In genomic region chr6:11538799-11539468, GRCh38 we compare ENCODE assay signal across 8 cellular contexts. TPM values are rescaled to one million over a fixed set of nuclear protein-coding genes. Genes with fewer than 3 reads are reported as not detected.
DNase-seq lines count a peak whose midpoint lies in the region; ATAC-seq and TF ChIP-seq lines count a peak whose summit lies in the region.

No MANE protein-coding gene starts in this region.

- H4K20me1 ChIP-seq in fibroblast of lung (ENCODE audit: control insufficient read depth, extremely low read depth, insufficient read depth, low read length) = no peaks in the 10 kb centered on the region

- H3K4me1 ChIP-seq in Panc1 (ENCODE audit: control insufficient read depth, insufficient read depth, low read length) = peaks cover 5% of the 10 kb centered on the region; the same call in 1 of the 2 replicates
- no peaks in the 10 kb centered on the region for H3K4me1 ChIP-seq in fibroblast of lung (ENCODE audit: control insufficient read depth, extremely low read depth, insufficient read depth, low read length)

- H3K27ac ChIP-seq in Panc1 (ENCODE audit: low read length) (no peak overlapping the region), fibroblast of lung (ENCODE audit: insufficient read depth, low read length) (no peak overlapping the region), skin epidermis (peak overlapping the region in 14 of 21 experiments; percentile 20 to 86 (median 66))

- H3K4me3 ChIP-seq in Panc1 (ENCODE audit: low read depth in 2 of 2, low read length in 2 of 2) (peak overlapping the region; percentile 62 to 64), fibroblast of lung (replicated peaks in 1 of 4; ENCODE audit: control extremely low read depth in 1 of 4, insufficient read depth in 1 of 4, low read depth in 3 of 4, low read length in 4 of 4) (peak overlapping the region; percentile 45 to 74 (median 61)), skin epidermis (peak overlapping the region; percentile 74 to 96 (median 89))

- peak; percentile 27 for DNase-seq in DMS53 treated with DMSO at 0.1 percent for 48 hours (lab: John Stamatoyannopoulos, UW; ENCODE audit: unreplicated experiment)
- DNase-seq in DMS53 (lab: John Stamatoyannopoulos, UW) = no peak
- no peak for DNase-seq in Panc1 (ENCODE audit: low read depth, low spot score)
- DNase-seq in fibroblast of lung (ENCODE audit: low read depth in 2 of 2) = no peak
- no peak for DNase-seq in GM20000 (ENCODE audit: low spot score)
- DNase-seq in NCI-H2196 (lab: John Stamatoyannopoulos, UW; ENCODE audit: unreplicated experiment) = no peak
- no peak for DNase-seq in RKO (ENCODE audit: low spot score)

- H3K27me3 ChIP-seq in Panc1 (ENCODE audit: control insufficient read depth, insufficient read depth, low read length) (peaks cover 35% of the 10 kb centered on the region), fibroblast of lung (ENCODE audit: control insufficient read depth, insufficient read depth, low read length) (no peaks in the 10 kb centered on the region)

- no peak for ATAC-seq in Panc1

- H3K36me3 ChIP-seq in Panc1 (ENCODE audit: control insufficient read depth, insufficient read depth, low read length) (no peaks in the 10 kb centered on the region), fibroblast of lung (ENCODE audit: control insufficient read depth, insufficient read depth, low read length) (no peaks in the 10 kb centered on the region)

- no peak overlapping the region for H3K4me2 ChIP-seq in fibroblast of lung (ENCODE audit: extremely low read depth, insufficient read depth, low read length)

- CTCF ChIA-PET in Panc1 (lab: Charles Lee) = no interaction called here

- H3K79me2 ChIP-seq in fibroblast of lung (ENCODE audit: control insufficient read depth, insufficient read depth, low read length) = no peaks in the 10 kb centered on the region

- POLR2A ChIA-PET in Panc1 (lab: Charles Lee) = interaction anchor here (0.6 kb wide), 1 partner anchor 502 kb away, joined by 3 read pairs; no protein-coding TSS in a partner anchor

- TF ChIP-seq CTCF in Panc1 (IDR thresholded peaks at IDR 0.05) (no peak), fibroblast of lung (conservative IDR thresholded peaks at IDR 0.05 in 1 of 2, IDR thresholded peaks at IDR 0.05 in 1 of 2; ENCODE audit: low read depth in 1 of 2, low read length in 2 of 2) (no peak), GM20000 (IDR thresholded peaks at IDR 0.05; ENCODE audit: extremely low read depth, missing control alignments) (no peak)

- H3K9me3 ChIP-seq in Panc1 (ENCODE audit: control insufficient read depth, insufficient read depth, low read depth, low read length) (no peaks in the 10 kb centered on the region), fibroblast of lung (ENCODE audit: control insufficient read depth, insufficient read depth, low read depth, low read length) (no peaks in the 10 kb centered on the region)

- no TSS peak for BruUV-seq in Panc1 (replicated peaks; lab: Mats Ljungman, UMichigan)

- intact Hi-C loops in Panc1 (cut with micrococcal nuclease; ENCODE audit: unreplicated experiment) = no loop called here

- H3K9ac ChIP-seq in fibroblast of lung (ENCODE audit: insufficient read depth, low read length) = no peak overlapping the region

- no peak overlapping the region for H2AFZ ChIP-seq in fibroblast of lung (ENCODE audit: low read length)

- in situ Hi-C loops in Panc1 (cut with HindIII; ENCODE audit: low pct_unique_long_range_greater_than_20kb, low sequenced_read_pairs) = no loop called here

RNA-seq across cellular contexts. Expression of gene TMEM170B, which starts 1.4 kb away (rescaled TPM):
- total RNA-seq in Panc1 (2021; ENCODE audit: unreplicated experiment) = 1.3 TPM
- polyA plus RNA-seq in Panc1 (2012; ENCODE audit: insufficient read length) = 0.44 TPM
- 3.6 and 4.5 TPM in 2 replicates for total RNA-seq in fibroblast of lung
- 1.2 and 1.5 TPM in 2 replicates for polyA plus RNA-seq in fibroblast of lung
- 1.1 TPM in 2 replicates for polyA plus RNA-seq in fibroblast of lung (2012)
- 0.48 and 0.67 TPM in 2 replicates for polyA minus RNA-seq in fibroblast of lung (ENCODE audit: low replicate concordance)

Comparison
In these comparisons a context has a peak if more than half of its experiments do, and no peak if none do; other contexts are left out.
1. H3K27ac ChIP-seq: peak in skin epidermis (14 of 21); none in Panc1 (single experiment) and fibroblast of lung (single experiment).
2. Peak in every context shown above with its lines, with median percentiles within 50 percentile points of each other: H3K4me3 ChIP-seq.